ENCODE assay signal across 1 cellular context in genomic region chr3:197466586-197467399, GRCh38.
TF ChIP-seq lines count a peak whose summit lies in the region.

No MANE protein-coding gene starts in this region.

TF ChIP-seq in K562, 482 proteins besides CTCF, POLR2A, EP300 and RAD21 (continued from another document and continues in another):
- TF ChIP-seq USF1 (CRISPR knock-in tag; IDR thresholded peaks at IDR 0.05) = peak; percentile 21; the same call in 1 of the 2 replicates
- TF ChIP-seq DNMT1 (IDR thresholded peaks at IDR 0.05) = no peak
- no peak for TF ChIP-seq FUS (optimal IDR thresholded peaks at IDR 0.05; ENCODE audit: low read depth, low read length)
- TF ChIP-seq IRF9 (tag; IDR thresholded peaks at IDR 0.05) = no peak
- TF ChIP-seq MAZ (CRISPR knock-in tag; conservative IDR thresholded peaks at IDR 0.05 in 1 of 2, IDR thresholded peaks at IDR 0.05 in 1 of 2) = no peak
- no peak for TF ChIP-seq MIER1 (IDR thresholded peaks at IDR 0.05; ENCODE audit: low read depth)
- TF ChIP-seq KHSRP (IDR thresholded peaks at IDR 0.05) = no peak
- no peak for TF ChIP-seq POLR2B (IDR thresholded peaks at IDR 0.05; ENCODE audit: low read depth, partially characterized antibody)
- TF ChIP-seq CBFA2T3 (IDR thresholded peaks at IDR 0.05) = peak; percentile 39; the same call in 1 of the 2 replicates
- peak; percentile 71 for TF ChIP-seq FOSL1 (tag; conservative IDR thresholded peaks at IDR 0.05)
- no peak for TF ChIP-seq PHB (CRISPR knock-in tag; IDR thresholded peaks at IDR 0.05)
- no peak for TF ChIP-seq BHLHE40 (IDR thresholded peaks at IDR 0.05; ENCODE audit: low read length)
- TF ChIP-seq RREB1 (CRISPR knock-in tag; IDR thresholded peaks at IDR 0.05) = no peak
- TF ChIP-seq TEAD4 (IDR thresholded peaks at IDR 0.05; ENCODE audit: low read length) = 0 out of 2 replicates have a peak, but pooled peaks have one; percentile 14
- no peak for TF ChIP-seq TEAD4 (CRISPR knock-in tag; IDR thresholded peaks at IDR 0.05; ENCODE audit: borderline replicate concordance)
- TF ChIP-seq CHAMP1 (IDR thresholded peaks at IDR 0.05) = no peak
- TF ChIP-seq ATF3 (IDR thresholded peaks at IDR 0.05) = peak; percentile 84
- TF ChIP-seq ATF3 (CRISPR knock-in tag; conservative IDR thresholded peaks at IDR 0.05) = no peak
- TF ChIP-seq CHD1 (IDR thresholded peaks at IDR 0.05; ENCODE audit: low read length) = no peak
- TF ChIP-seq SAP30 (IDR thresholded peaks at IDR 0.05; ENCODE audit: borderline replicate concordance, insufficient read depth, low read depth, low read length, poor library complexity, severe bottlenecking) = no peak
- TF ChIP-seq VEZF1 (CRISPR knock-in tag; IDR thresholded peaks at IDR 0.05) = no peak
- TF ChIP-seq PTRF (tag; IDR thresholded peaks at IDR 0.05) = no peak
- no peak for TF ChIP-seq NFE2 (IDR thresholded peaks at IDR 0.05; ENCODE audit: low read depth)
- TF ChIP-seq DMBX1 (CRISPR knock-in tag; IDR thresholded peaks at IDR 0.05; ENCODE audit: borderline replicate concordance) = no peak
- 0 out of 2 replicates have a peak, but pooled peaks have one; percentile 26 for TF ChIP-seq ZC3H11A (IDR thresholded peaks at IDR 0.05; ENCODE audit: low read depth, low read length)
- no peak for TF ChIP-seq NFYB (IDR thresholded peaks at IDR 0.05; ENCODE audit: extremely low read depth, insufficient read length)
- TF ChIP-seq ZBTB40 (IDR thresholded peaks at IDR 0.05) = no peak
- no peak for TF ChIP-seq ZBTB40 (CRISPR knock-in tag; IDR thresholded peaks at IDR 0.05)
- TF ChIP-seq ZNF316 (IDR thresholded peaks at IDR 0.05) = no peak
- no peak for TF ChIP-seq GABPB2 (CRISPR knock-in tag; conservative IDR thresholded peaks at IDR 0.05)
- TF ChIP-seq ETS1 (conservative IDR thresholded peaks at IDR 0.05; ENCODE audit: control insufficient read depth, low read depth, low read length) = no peak
- TF ChIP-seq JUND (IDR thresholded peaks at IDR 0.05; ENCODE audit: borderline replicate concordance, low read depth, low read length) = peak; percentile 79
- TF ChIP-seq JUND (tag; IDR thresholded peaks at IDR 0.05; ENCODE audit: borderline replicate concordance, low read depth, low read length) = peak; percentile 70; the same call in 2 of the 3 replicates
- TF ChIP-seq BRD4 (IDR thresholded peaks at IDR 0.05) = no peak
- TF ChIP-seq ZNF589 (CRISPR knock-in tag; IDR thresholded peaks at IDR 0.05; ENCODE audit: low read depth) = no peak
- TF ChIP-seq TBP (optimal IDR thresholded peaks at IDR 0.05; ENCODE audit: low read depth, low read length) = no peak
- 0 out of 2 replicates have a peak, but pooled peaks have one; percentile 5 for TF ChIP-seq CBFA2T2 (conservative IDR thresholded peaks at IDR 0.05)
- TF ChIP-seq LEF1 (IDR thresholded peaks at IDR 0.05) = no peak
- TF ChIP-seq SP2 (IDR thresholded peaks at IDR 0.05; ENCODE audit: extremely low read depth, low read depth, low read length, poor library complexity, severe bottlenecking) = no peak
- TF ChIP-seq TGIF2 (CRISPR knock-in tag; IDR thresholded peaks at IDR 0.05) = no peak
